In genomic region chr1:58017641-58018040, GRCh38 we compare ENCODE assay signal across 16 cellular contexts.
A peak's percentile ranks its signal among the peaks of the same experiment; 100 is the strongest.
DNase-seq lines count a peak whose midpoint lies in the region; ATAC-seq and TF ChIP-seq lines count a peak whose summit lies in the region.
"Had no signal": no experiment of that assay in that cellular context is flagged by ENCODE, and none has a peak within 500 bp of the region (broad histone marks: within the 10 kb centered on the region; RNA-seq: fewer than 3 reads in every experiment).

No MANE protein-coding gene starts in this region.

- DNase-seq in GM23338 (ENCODE audit: low spot score) (peak; percentile 28), endodermal cell (peak; percentile 44), neural progenitor cell (ENCODE audit: low spot score) (peak; percentile 15)
- DNase-seq: AML-193; Caco-2; CD4-positive, alpha-beta T cell; HFFc6 had no signal

- no peak overlapping the region for H3K27ac ChIP-seq in GM23338 (ENCODE audit: low read depth)
- H3K27ac ChIP-seq in endodermal cell (ENCODE audit: low read depth, low read length): no peak overlapping the region
- H3K27ac ChIP-seq in neural progenitor cell: no peak overlapping the region
- H3K27ac ChIP-seq: A549, C4-2B, HL-60, KMS-11 had no signal

- peak in 1 of 2 experiments; percentile 64; a peak in 3 of 4 replicates for TF ChIP-seq CTCF in GM23338 (conservative IDR thresholded peaks at IDR 0.05; ENCODE audit: low read depth in 2 of 2)
- peak; percentile 40 for TF ChIP-seq CTCF in Loucy (conservative IDR thresholded peaks at IDR 0.05; ENCODE audit: low read length)
- TF ChIP-seq CTCF in endodermal cell (conservative IDR thresholded peaks at IDR 0.05): peak; percentile 50
- no peak for TF ChIP-seq CTCF in neural progenitor cell (IDR thresholded peaks at IDR 0.05)

- ATAC-seq in GM23338: peak; percentile 67
- no peak for ATAC-seq in HG02852 (IDR thresholded peaks at IDR 0.05; ENCODE audit: unreplicated experiment)
- no peak for ATAC-seq in HG03175 (IDR thresholded peaks at IDR 0.05; ENCODE audit: unreplicated experiment)
- no peak for ATAC-seq in HG03095 (IDR thresholded peaks at IDR 0.05; ENCODE audit: unreplicated experiment)
- ATAC-seq: A549, HCT116 had no signal

- H3K4me1 Mint-ChIP-seq in GM23338: peaks cover 7% of the 10 kb centered on the region; the same call in 2 of the 3 replicates
- peaks cover 2% of the 10 kb centered on the region for H3K4me1 Mint-ChIP-seq in endodermal cell
- peaks cover 7% of the 10 kb centered on the region for H3K4me1 Mint-ChIP-seq in neural progenitor cell

- H3K27me3 Mint-ChIP-seq in GM23338 (ENCODE audit: insufficient read depth, low read depth, poor library complexity): peaks cover 6% of the 10 kb centered on the region
- H3K27me3 Mint-ChIP-seq in endodermal cell (ENCODE audit: insufficient read depth): no peaks in the 10 kb centered on the region
- no peaks in the 10 kb centered on the region for H3K27me3 Mint-ChIP-seq in neural progenitor cell (ENCODE audit: insufficient read depth, low read depth)

- no peaks in the 10 kb centered on the region for H3K36me3 Mint-ChIP-seq in GM23338 (ENCODE audit: low read depth)
- H3K36me3 Mint-ChIP-seq in endodermal cell (ENCODE audit: low read depth): no peaks in the 10 kb centered on the region
- H3K36me3 Mint-ChIP-seq in neural progenitor cell: no peaks in the 10 kb centered on the region

- H3K27me3 ChIP-seq in GM23338 (ENCODE audit: insufficient read depth) (no peaks in the 10 kb centered on the region), Loucy (ENCODE audit: insufficient read depth, low read length, poor library complexity, severe bottlenecking) (no peaks in the 10 kb centered on the region), endodermal cell (ENCODE audit: control insufficient read depth, insufficient read depth, low read length, poor library complexity, severe bottlenecking) (no peaks in the 10 kb centered on the region), neural progenitor cell (no peaks in the 10 kb centered on the region)

- H3K4me2 ChIP-seq in GM23338 (no peak overlapping the region), Loucy (ENCODE audit: low read depth, low read length, poor library complexity, severe bottlenecking) (no peak overlapping the region), neural progenitor cell (no peak overlapping the region)
- H3K4me2 ChIP-seq: A549, KMS-11 had no signal

- peaks cover 16% of the 10 kb centered on the region for H3K9me2 ChIP-seq in GM23338 (ENCODE audit: insufficient read depth)
- H3K9me2 ChIP-seq in Loucy (replicated peaks; ENCODE audit: low read depth, low read length): no peaks in the 10 kb centered on the region

- H3K9me3 ChIP-seq in Loucy (ENCODE audit: insufficient read depth, low read depth, low read length) (no peaks in the 10 kb centered on the region), endodermal cell (ENCODE audit: control insufficient read depth, low read length) (no peaks in the 10 kb centered on the region), neural progenitor cell (ENCODE audit: low read depth) (no peaks in the 10 kb centered on the region)
- H3K9me3 ChIP-seq: A549, Caco-2 had no signal

- H3K79me2 ChIP-seq in GM23338 (replicated peaks; ENCODE audit: insufficient read depth): no peaks in the 10 kb centered on the region
- no peaks in the 10 kb centered on the region for H3K79me2 ChIP-seq in Loucy (ENCODE audit: insufficient read depth, low read length)
- no peaks in the 10 kb centered on the region for H3K79me2 ChIP-seq in neural progenitor cell (ENCODE audit: low read depth)

- no peak overlapping the region for H3K9ac ChIP-seq in Loucy (ENCODE audit: low read depth, low read length, poor library complexity, severe bottlenecking)
- H3K9ac ChIP-seq in endodermal cell (ENCODE audit: extremely low read depth, low read length, poor library complexity, severe bottlenecking): no peak overlapping the region
- H3K9ac ChIP-seq in neural progenitor cell: no peak overlapping the region
- H3K9ac ChIP-seq: KMS-11 had no signal

- H2AFZ ChIP-seq in GM23338 (no peak overlapping the region), Loucy (ENCODE audit: low read length) (no peak overlapping the region), neural progenitor cell (replicated peaks) (no peak overlapping the region)

- H3K36me3 ChIP-seq in GM23338 (ENCODE audit: insufficient read depth): no peaks in the 10 kb centered on the region
- no peaks in the 10 kb centered on the region for H3K36me3 ChIP-seq in Loucy (ENCODE audit: insufficient read depth, low read length)
- no peaks in the 10 kb centered on the region for H3K36me3 ChIP-seq in endodermal cell (ENCODE audit: control insufficient read depth, insufficient read depth, low read length)
- no peaks in the 10 kb centered on the region for H3K36me3 ChIP-seq in neural progenitor cell

- no peaks in the 10 kb centered on the region for H3F3A ChIP-seq in GM23338 (replicated peaks; ENCODE audit: low read depth)
- H3F3A ChIP-seq in Loucy (ENCODE audit: low read depth): peaks cover 6% of the 10 kb centered on the region; the same call in 1 of the 2 replicates
- no peaks in the 10 kb centered on the region for H3F3A ChIP-seq in neural progenitor cell (ENCODE audit: low read depth)

- no peak overlapping the region for H3K27ac Mint-ChIP-seq in GM23338
- H3K27ac Mint-ChIP-seq in endodermal cell: no peak overlapping the region
- no peak overlapping the region for H3K27ac Mint-ChIP-seq in neural progenitor cell
- H3K27ac Mint-ChIP-seq: CD4-positive, alpha-beta T cell; HFFc6 had no signal

- WGBS in endodermal cell (ENCODE audit: insufficient coverage in 1 of 2, insufficient read length in 1 of 2), 2 experiments: 86 to 88% methylated on average over 2 to 3 of the region's 3 CpGs

- H4K20me1 ChIP-seq in GM23338 (replicated peaks; ENCODE audit: insufficient read depth) (no peaks in the 10 kb centered on the region), Loucy (ENCODE audit: insufficient read depth, low read length, poor library complexity, severe bottlenecking) (no peaks in the 10 kb centered on the region), neural progenitor cell (ENCODE audit: low read depth) (no peaks in the 10 kb centered on the region)

- H3K9me3 Mint-ChIP-seq in GM23338 (no peaks in the 10 kb centered on the region; the same call in 2 of the 3 replicates), endodermal cell (no peaks in the 10 kb centered on the region), neural progenitor cell (no peaks in the 10 kb centered on the region)

- H3K4me1 ChIP-seq in GM23338 (ENCODE audit: insufficient read depth) (no peaks in the 10 kb centered on the region), Loucy (ENCODE audit: insufficient read depth, low read length, poor library complexity, severe bottlenecking) (peaks cover 13% of the 10 kb centered on the region), endodermal cell (ENCODE audit: control insufficient read depth, insufficient read depth, low read length) (no peaks in the 10 kb centered on the region), neural progenitor cell (peaks cover 17% of the 10 kb centered on the region)
- H3K4me1 ChIP-seq: A549, Caco-2 had no signal

- H3K4me3 Mint-ChIP-seq in GM23338 (no peak overlapping the region), endodermal cell (no peak overlapping the region), neural progenitor cell (no peak overlapping the region)
- H3K4me3 Mint-ChIP-seq: CD4-positive, alpha-beta T cell; HFFc6 had no signal

- H3K4me3 ChIP-seq in GM23338 (no peak overlapping the region), Loucy (ENCODE audit: low read length, poor library complexity, severe bottlenecking) (no peak overlapping the region), endodermal cell (ENCODE audit: low read length) (no peak overlapping the region), neural progenitor cell (no peak overlapping the region)
- H3K4me3 ChIP-seq: A549 had no signal

TF ChIP-seq in GM23338, 12 proteins besides CTCF, POLR2A, EP300 and RAD21 (continues in another document):
- TF ChIP-seq ETS1 (IDR thresholded peaks at IDR 0.05) (no peak), CREB1 (CRISPR knock-in tag; IDR thresholded peaks at IDR 0.05; ENCODE audit: low read depth) (no peak), ZNF331 (CRISPR knock-in tag; IDR thresholded peaks at IDR 0.05; ENCODE audit: low read depth) (no peak)
